Comparison of ENCODE assay signal across 1 cellular context in genomic region chr17:39920218-39921210, GRCh38.
TF ChIP-seq lines count a peak whose summit lies in the region.

No MANE protein-coding gene starts in this region.

TF ChIP-seq in SK-N-SH, 30 proteins besides CTCF, POLR2A, EP300 and RAD21 (continued from another document):
- TF ChIP-seq ZBTB33 (IDR thresholded peaks at IDR 0.05; ENCODE audit: borderline replicate concordance, low read depth), result no peak
- no peak for TF ChIP-seq GABPA (IDR thresholded peaks at IDR 0.05; ENCODE audit: low read depth)
- no peak for TF ChIP-seq REST (IDR thresholded peaks at IDR 0.05; ENCODE audit: low read depth, low read length)
- TF ChIP-seq SIN3A (IDR thresholded peaks at IDR 0.05; ENCODE audit: borderline replicate concordance, low read depth, low read length), result no peak
- no peak for TF ChIP-seq YY1 (IDR thresholded peaks at IDR 0.05; ENCODE audit: low read depth)
- TF ChIP-seq EZH2phosphoT487 (IDR thresholded peaks at IDR 0.05; ENCODE audit: borderline replicate concordance, low read depth), result no peak
- no peak for TF ChIP-seq TCF12 (IDR thresholded peaks at IDR 0.05)
- TF ChIP-seq PBX3 (IDR thresholded peaks at IDR 0.05), result no peak
- TF ChIP-seq POLR2AphosphoS5 (IDR thresholded peaks at IDR 0.05; ENCODE audit: low read depth, low read length), result no peak
- no peak for TF ChIP-seq USF2 (IDR thresholded peaks at IDR 0.05; ENCODE audit: borderline replicate concordance, low read depth, low read length)
- no peak for TF ChIP-seq MXI1 (IDR thresholded peaks at IDR 0.05; ENCODE audit: low read depth, low read length)
- TF ChIP-seq SMC3 (IDR thresholded peaks at IDR 0.05; ENCODE audit: low read depth, low read length), result no peak
- TF ChIP-seq IRF3 (IDR thresholded peaks at IDR 0.05; ENCODE audit: low read depth, low read length), result no peak
